17 cellular contexts compared by ENCODE assay signal in the genomic region with DNA sequence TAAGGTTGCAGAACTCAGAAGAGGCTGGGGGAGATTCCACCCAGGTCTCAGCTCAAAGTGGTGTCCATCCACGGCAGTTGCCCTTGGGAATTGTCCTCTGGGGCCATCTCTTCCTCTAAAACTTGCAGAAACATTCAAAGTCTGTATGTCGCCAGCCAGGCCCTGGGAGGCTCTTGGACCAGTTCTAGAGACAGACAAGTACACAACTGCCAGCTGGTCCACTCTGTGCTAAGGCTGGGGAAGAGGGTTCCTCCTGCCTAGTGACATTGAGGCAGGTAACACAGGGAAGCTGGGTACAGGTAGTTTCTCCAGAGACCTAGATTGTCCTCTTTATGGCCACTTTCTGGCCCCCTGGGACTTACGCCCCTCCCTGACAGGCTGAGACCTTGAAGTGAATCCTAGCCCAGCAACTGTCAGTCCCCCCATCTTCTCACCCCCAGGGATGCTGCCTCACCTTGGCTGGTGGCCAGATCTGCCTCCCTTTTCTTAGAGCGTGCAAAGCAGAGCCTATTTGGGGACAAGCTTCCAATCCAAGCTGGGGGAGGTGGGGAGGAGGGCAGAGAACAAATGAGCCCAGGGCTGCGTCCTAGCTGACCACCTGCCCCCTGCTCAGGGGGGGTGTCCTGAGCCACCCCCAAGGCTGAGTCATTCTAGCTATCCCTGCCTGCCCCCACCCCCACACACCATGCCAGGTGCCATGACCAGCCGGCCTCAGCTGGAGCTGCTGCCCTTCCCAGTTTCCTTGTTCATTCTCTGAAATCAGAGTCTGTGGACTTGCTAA. TPM values are rescaled to one million over a fixed set of nuclear protein-coding genes. Genes with fewer than 3 reads are reported as not detected.
DNase-seq lines count a peak whose midpoint lies in the region; ATAC-seq and TF ChIP-seq lines count a peak whose summit lies in the region.
"Had no signal": no experiment of that assay in that cellular context is flagged by ENCODE, and none has a peak within 500 bp of the region (broad histone marks: within the 10 kb centered on the region; RNA-seq: fewer than 3 reads in every experiment).

No MANE protein-coding gene starts in this region.

- CTCF ChIA-PET in HEK293 (lab: Yijun Ruan, JAX) (interaction anchor here (0.6 to 1.5 kb wide), 2 partner anchors 109 to 195 kb away, joined by 3 read pairs; no protein-coding TSS in a partner anchor), RWPE1 (lab: Yijun Ruan, JAX) (no interaction called here)
- CTCF ChIA-PET in activated CD4-positive, alpha-beta T cell treated with anti-CD3 and anti-CD28 coated beads for 36 hours (lab: Charles Lee), result interaction anchor here (1.4 to 2.9 kb wide), 2 partner anchors 22 kb away, joined by 8 to 11 read pairs; no protein-coding TSS in a partner anchor

- H3K4me3 ChIP-seq in HEK293 (ENCODE audit: low read depth, low read length), result no peak overlapping the region
- H3K4me3 ChIP-seq: A549, HAP-1 had no signal

- H3K4me3 Mint-ChIP-seq in immature natural killer cell, result no peak overlapping the region
- H3K4me3 Mint-ChIP-seq in activated CD4-positive, alpha-beta T cell treated with anti-CD3 and anti-CD28 coated beads for 36 hours, result no peak overlapping the region
- H3K4me3 Mint-ChIP-seq: CD4-positive, CD25-positive, alpha-beta regulatory T cell had no signal

- H3K9me3 Mint-ChIP-seq in immature natural killer cell, result no peaks in the 10 kb centered on the region
- H3K9me3 Mint-ChIP-seq in activated CD4-positive, alpha-beta T cell treated with anti-CD3 and anti-CD28 coated beads for 36 hours (ENCODE audit: low read depth), result no peaks in the 10 kb centered on the region
- H3K9me3 Mint-ChIP-seq: CD4-positive, CD25-positive, alpha-beta regulatory T cell had no signal

- H3K27ac ChIP-seq in HEK293 (ENCODE audit: extremely low read depth, low read depth, low read length) (no peak overlapping the region), RWPE1 (peak overlapping the region; percentile 75)
- H3K27ac ChIP-seq: A549 had no signal

- H3K4me1 Mint-ChIP-seq in immature natural killer cell, result no peaks in the 10 kb centered on the region
- no peaks in the 10 kb centered on the region for H3K4me1 Mint-ChIP-seq in activated CD4-positive, alpha-beta T cell treated with anti-CD3 and anti-CD28 coated beads for 36 hours
- H3K4me1 Mint-ChIP-seq: CD4-positive, CD25-positive, alpha-beta regulatory T cell had no signal

- TF ChIP-seq CTCF in HEK293 (tag by site-specific recombination; IDR thresholded peaks at IDR 0.05) (no peak), RWPE1 (conservative IDR thresholded peaks at IDR 0.05; ENCODE audit: low read depth) (no peak)

- no peak overlapping the region for H3K27ac Mint-ChIP-seq in immature natural killer cell
- no peak overlapping the region for H3K27ac Mint-ChIP-seq in activated CD4-positive, alpha-beta T cell treated with anti-CD3 and anti-CD28 coated beads for 36 hours

- H3K36me3 Mint-ChIP-seq in immature natural killer cell, result no peaks in the 10 kb centered on the region
- H3K36me3 Mint-ChIP-seq in activated CD4-positive, alpha-beta T cell treated with anti-CD3 and anti-CD28 coated beads for 36 hours (ENCODE audit: low read depth), result no peaks in the 10 kb centered on the region
- H3K36me3 Mint-ChIP-seq: CD4-positive, CD25-positive, alpha-beta regulatory T cell had no signal

- ATAC-seq in GM21515 (IDR thresholded peaks at IDR 0.05; ENCODE audit: unreplicated experiment), result no peak
- ATAC-seq in activated CD4-positive, alpha-beta T cell treated with anti-CD3 and anti-CD28 coated beads for 36 hours, result no peak
- ATAC-seq: A549 had no signal

- intact Hi-C loops in activated CD4-positive, alpha-beta T cell treated with anti-CD3 and anti-CD28 coated beads for 36 hours (cut with DNase I, micrococcal nuclease), result no loop called here

- peak; percentile 14 for DNase-seq in NCI-H1694 treated with DMSO at 0.1 percent for 48 hours (lab: John Stamatoyannopoulos, UW)
- DNase-seq in NCI-H1694 (lab: John Stamatoyannopoulos, UW), result no peak
- no peak for DNase-seq in RWPE1 (ENCODE audit: low spot score)
- DNase-seq in myocyte (ENCODE audit: low read depth), result peak; percentile 40
- no peak for DNase-seq in immature natural killer cell
- DNase-seq in activated CD4-positive, alpha-beta T cell treated with anti-CD3 and anti-CD28 coated beads for 36 hours, result no peak
- DNase-seq: AML-193; CD4-positive, CD25-positive, alpha-beta regulatory T cell; Karpas-422; MM.1S; NCI-H748 treated with DMSO at 0.1 percent for 48 hours; SIG-M5; T-helper 2 cell had no signal

- H3K9me3 ChIP-seq in HEK293 (ENCODE audit: control insufficient read depth, insufficient read depth, low read depth, low read length), result no peaks in the 10 kb centered on the region
- H3K9me3 ChIP-seq: A549, HAP-1 had no signal

- no peaks in the 10 kb centered on the region for H3K36me3 ChIP-seq in HEK293 (ENCODE audit: control insufficient read depth in 2 of 2, insufficient read depth in 1 of 2, low read length in 2 of 2)
- H3K36me3 ChIP-seq: HAP-1 had no signal

- POLR2A ChIA-PET in HEK293 (lab: Yijun Ruan, JAX) (interaction anchor here (0.9 kb wide), 1 partner anchor 10 kb away, joined by 4 read pairs; no protein-coding TSS in a partner anchor), RWPE1 (lab: Yijun Ruan, JAX; ENCODE audit: low non-redundant PET) (no interaction called here)
- POLR2A ChIA-PET in activated CD4-positive, alpha-beta T cell treated with anti-CD3 and anti-CD28 coated beads for 36 hours (lab: Charles Lee), result interaction anchor here (0.6 kb wide), 1 partner anchor 139 kb away, joined by 3 read pairs; no protein-coding TSS in a partner anchor

- H3K4me1 ChIP-seq in HEK293 (ENCODE audit: control insufficient read depth, insufficient read depth, low read length), result 0 out of 2 replicates have a peak, but pooled peaks cover 4% of the 10 kb centered on the region

- peaks cover 0 to 8% (median 0%) of the 10 kb centered on the region in 3 donors for H3K27me3 Mint-ChIP-seq in immature natural killer cell (ENCODE audit: low read depth in 3 of 3)
- H3K27me3 Mint-ChIP-seq in activated CD4-positive, alpha-beta T cell treated with anti-CD3 and anti-CD28 coated beads for 36 hours, result no peaks in the 10 kb centered on the region

TF ChIP-seq in HEK293, 187 proteins besides CTCF, POLR2A, EP300 and RAD21:
- no peak for TF ChIP-seq BCL11B (tag by site-specific recombination; IDR thresholded peaks at IDR 0.05; ENCODE audit: low read depth)
- no peak for TF ChIP-seq KLF16 (tag by site-specific recombination; IDR thresholded peaks at IDR 0.05)
- no peak for TF ChIP-seq ZNF174 (tag by site-specific recombination; IDR thresholded peaks at IDR 0.05)
- 0 out of 2 replicates have a peak, but pooled peaks have one; percentile 10 for TF ChIP-seq EGR2 (tag by site-specific recombination; IDR thresholded peaks at IDR 0.05; ENCODE audit: low read depth)
- TF ChIP-seq GLIS2 (tag by site-specific recombination; IDR thresholded peaks at IDR 0.05), result 0 out of 2 replicates have a peak, but pooled peaks have one; percentile 16
- TF ChIP-seq, protein P1, sequence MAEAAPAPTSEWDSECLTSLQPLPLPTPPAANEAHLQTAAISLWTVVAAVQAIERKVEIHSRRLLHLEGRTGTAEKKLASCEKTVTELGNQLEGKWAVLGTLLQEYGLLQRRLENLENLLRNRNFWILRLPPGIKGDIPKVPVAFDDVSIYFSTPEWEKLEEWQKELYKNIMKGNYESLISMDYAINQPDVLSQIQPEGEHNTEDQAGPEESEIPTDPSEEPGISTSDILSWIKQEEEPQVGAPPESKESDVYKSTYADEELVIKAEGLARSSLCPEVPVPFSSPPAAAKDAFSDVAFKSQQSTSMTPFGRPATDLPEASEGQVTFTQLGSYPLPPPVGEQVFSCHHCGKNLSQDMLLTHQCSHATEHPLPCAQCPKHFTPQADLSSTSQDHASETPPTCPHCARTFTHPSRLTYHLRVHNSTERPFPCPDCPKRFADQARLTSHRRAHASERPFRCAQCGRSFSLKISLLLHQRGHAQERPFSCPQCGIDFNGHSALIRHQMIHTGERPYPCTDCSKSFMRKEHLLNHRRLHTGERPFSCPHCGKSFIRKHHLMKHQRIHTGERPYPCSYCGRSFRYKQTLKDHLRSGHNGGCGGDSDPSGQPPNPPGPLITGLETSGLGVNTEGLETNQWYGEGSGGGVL (tag by site-specific recombination; IDR thresholded peaks at IDR 0.05), result peak; percentile 53
- TF ChIP-seq GLIS1 (tag by site-specific recombination; IDR thresholded peaks at IDR 0.05), result peak; percentile 26; the same call in 1 of the 2 replicates

RNA-seq across cellular contexts. Expression of a gene that starts 8.4 kb away (rescaled TPM):
- not detected in 2 replicates for total RNA-seq in myocyte
- not detected for polyA plus RNA-seq in myocyte (2012)
- not detected for polyA plus RNA-seq in immature natural killer cell
- total RNA-seq in activated CD4-positive, alpha-beta T cell treated with anti-CD3 and anti-CD28 coated beads for 36 hours, result under 1 TPM; 0.49 to 0.91 TPM
- polyA plus RNA-seq: A549 had no signal

RNA-seq across cellular contexts. Expression of a gene that starts 42.9 kb away (rescaled TPM):
- not detected in 2 replicates for total RNA-seq in myocyte
- polyA plus RNA-seq in myocyte (2012), result not detected
- 1 to 10 TPM in 2 of 3 donors, not detected in 1; 1.4 to 2.1 TPM for polyA plus RNA-seq in immature natural killer cell
- total RNA-seq in activated CD4-positive, alpha-beta T cell treated with anti-CD3 and anti-CD28 coated beads for 36 hours, result 1 to 10 TPM in 1 of 2 experiments, under 1 TPM in 1; 0.96 to 1.1 TPM
- polyA plus RNA-seq: A549 had no signal

Comparison
In these comparisons a context has a peak if more than half of its experiments do, and no peak if none do; other contexts are left out.
1. DNase-seq: peak in NCI-H1694 treated with DMSO at 0.1 percent for 48 hours (single experiment) and myocyte (single experiment); none in NCI-H1694 (single experiment), RWPE1 (single experiment), immature natural killer cell (0 of 3) and activated CD4-positive, alpha-beta T cell treated with anti-CD3 and anti-CD28 coated beads for 36 hours (single experiment).